ENCODE assay signal across 16 cellular contexts in genomic region chr11:75068993-75069392, GRCh38. TPM values are rescaled to one million over a fixed set of nuclear protein-coding genes. Genes with fewer than 3 reads are reported as not detected.
DNase-seq lines count a peak whose midpoint lies in the region; ATAC-seq, FAIRE-seq and TF ChIP-seq lines count a peak whose summit lies in the region.
"Had no signal": no experiment of that assay in that cellular context is flagged by ENCODE, and none has a peak within 500 bp of the region (broad histone marks: within the 10 kb centered on the region; RNA-seq: fewer than 3 reads in every experiment).

No MANE protein-coding gene starts in this region.

- H3K4me2 ChIP-seq in OCI-LY3 (ENCODE audit: low read length) (peak overlapping the region; percentile 51), K562 (ENCODE audit: insufficient read depth, low read length) (no peak overlapping the region)
- H3K4me2 ChIP-seq: BLaER1 had no signal

- H3K9ac ChIP-seq in OCI-LY3 (ENCODE audit: low read length) = peak overlapping the region; percentile 16; the same call in 1 of the 2 replicates
- no peak overlapping the region for H3K9ac ChIP-seq in K562 (ENCODE audit: insufficient read depth in 1 of 2, low read depth in 2 of 2, low read length in 2 of 2)
- H3K9ac ChIP-seq: BLaER1 had no signal

- H3K9me3 ChIP-seq in OCI-LY3 (ENCODE audit: insufficient read depth, low read length) (peaks cover 4% of the 10 kb centered on the region; the same call in 1 of the 2 replicates), K562 (replicated peaks; ENCODE audit: control insufficient read depth, insufficient read depth, low read depth, low read length) (no peaks in the 10 kb centered on the region), pancreas (no peaks in the 10 kb centered on the region)
- H3K9me3 ChIP-seq: BLaER1, Caco-2 had no signal

- POLR2A ChIA-PET in K562 (lab: Yijun Ruan, JAX) = no interaction called here

- in situ Hi-C loops in K562 (cut with MboI) (no loop called here), brain microvascular endothelial cell (cut with HindIII; ENCODE audit: low pct_ligation_motif_present, low sequenced_read_pairs) (no loop called here)

- CTCF ChIA-PET in K562 (lab: Yijun Ruan, JAX; ENCODE audit: low intra/inter-chr PET ratio) = no interaction called here

- H3K27ac ChIP-seq in OCI-LY3 (ENCODE audit: low read length) (peak overlapping the region; percentile 60), K562 (ENCODE audit: extremely low read depth, low read depth, low read length) (no peak overlapping the region), pancreas (no peak overlapping the region), brain microvascular endothelial cell (no peak overlapping the region)
- H3K27ac ChIP-seq: 22Rv1, BLaER1 had no signal

- H3K36me3 ChIP-seq in OCI-LY3 (replicated peaks; ENCODE audit: low read depth, low read length) = peaks cover 2% of the 10 kb centered on the region
- no peaks in the 10 kb centered on the region; the same call in 2 of the 3 replicates for H3K36me3 ChIP-seq in K562 (ENCODE audit: control insufficient read depth, insufficient read depth, low read length)
- H3K36me3 ChIP-seq in pancreas = no peaks in the 10 kb centered on the region
- H3K36me3 ChIP-seq in brain microvascular endothelial cell (replicated peaks) = no peaks in the 10 kb centered on the region
- H3K36me3 ChIP-seq: BLaER1 had no signal

- BruUV-seq in K562 (replicated peaks; lab: Mats Ljungman, UMichigan) = no TSS peak

- peak overlapping the region; percentile 75 for H2AFZ ChIP-seq in OCI-LY3 (ENCODE audit: low read depth, low read length)
- no peak overlapping the region for H2AFZ ChIP-seq in K562 (ENCODE audit: low read depth, low read length)

- H3K79me2 ChIP-seq in OCI-LY3 (ENCODE audit: low read length) = no peaks in the 10 kb centered on the region
- no peaks in the 10 kb centered on the region for H3K79me2 ChIP-seq in K562 (ENCODE audit: control insufficient read depth, insufficient read depth, low read length)

- ATAC-seq in K562 (no peak), pancreas (no peak), HG02610 (IDR thresholded peaks at IDR 0.05; ENCODE audit: unreplicated experiment) (no peak)

- H3K4me3 ChIP-seq in OCI-LY3 (ENCODE audit: low read length) (peak overlapping the region; percentile 26; the same call in 1 of the 2 replicates), K562 (no peak overlapping the region), pancreas (no peak overlapping the region), brain microvascular endothelial cell (ENCODE audit: low read depth, low read length) (no peak overlapping the region)
- H3K4me3 ChIP-seq: BLaER1 had no signal

- H3K27me3 ChIP-seq in OCI-LY3 (ENCODE audit: low read depth, low read length) (no peaks in the 10 kb centered on the region), K562 (ENCODE audit: control insufficient read depth in 2 of 2, insufficient read depth in 2 of 2, low read length in 2 of 2) (no peaks in the 10 kb centered on the region), pancreas (no peaks in the 10 kb centered on the region), brain microvascular endothelial cell (replicated peaks) (peaks cover 3% of the 10 kb centered on the region)
- H3K27me3 ChIP-seq: BLaER1 had no signal

- FAIRE-seq in A204.1 (lab: Jason Lieb, UNC) = peak; percentile 98
- no peak for FAIRE-seq in K562 (lab: Jason Lieb, UNC)
- FAIRE-seq in pancreas (lab: Jason Lieb, UNC) = peak; percentile 94

- H3K4me1 ChIP-seq in OCI-LY3 (ENCODE audit: low read length) (peaks cover 36% of the 10 kb centered on the region), K562 (replicated peaks in 1 of 2; ENCODE audit: control insufficient read depth in 2 of 2, insufficient read depth in 2 of 2, low read length in 2 of 2) (peaks cover 0 to 20% of the 10 kb centered on the region in 2 experiments; a peak in 3 of 5 replicates), pancreas (no peaks in the 10 kb centered on the region)
- H3K4me1 ChIP-seq: BLaER1, Caco-2 had no signal

- TF ChIP-seq EP300 in K562 (IDR thresholded peaks at IDR 0.05; ENCODE audit: low read length) = no peak

- intact Hi-C loops in K562 (cut with micrococcal nuclease) = no loop called here
- intact Hi-C loops in pancreas (cut with DNase I) = no loop called here

- no peak for TF ChIP-seq CTCF in OCI-LY3 (IDR thresholded peaks at IDR 0.05; ENCODE audit: low read depth, low read length)
- no peak for TF ChIP-seq CTCF in K562 (IDR thresholded peaks at IDR 0.05 in 2 of 3, conservative IDR thresholded peaks at IDR 0.05 in 1 of 3; ENCODE audit: insufficient read depth in 2 of 3, low read depth in 1 of 3, low read length in 3 of 3)
- TF ChIP-seq CTCF in pancreas (IDR thresholded peaks at IDR 0.05) = no peak
- TF ChIP-seq CTCF in brain microvascular endothelial cell (IDR thresholded peaks at IDR 0.05; ENCODE audit: low read depth, low read length, missing control alignments) = no peak

- TF ChIP-seq RAD21 in K562 (CRISPR knock-in tag; conservative IDR thresholded peaks at IDR 0.05 in 1 of 2, IDR thresholded peaks at IDR 0.05 in 1 of 2) = no peak

- DNase-seq in K562 (ENCODE audit: extremely low read depth in 1 of 4, low spot score in 3 of 4) (no peak), pancreas (no peak), epidermal melanocyte (ENCODE audit: insufficient read length, low spot score) (no peak), brain microvascular endothelial cell (no peak)
- DNase-seq: AML-193; Caco-2; CD8-positive, alpha-beta memory T cell; DND-41; GF-D8; HCEC 1CT had no signal

- H4K20me1 ChIP-seq in OCI-LY3 (ENCODE audit: insufficient read depth, low read length) = no peaks in the 10 kb centered on the region
- no peaks in the 10 kb centered on the region for H4K20me1 ChIP-seq in K562 (replicated peaks; ENCODE audit: control insufficient read depth, insufficient read depth, low read length)
- H4K20me1 ChIP-seq: BLaER1 had no signal

- TF ChIP-seq POLR2A in K562 (conservative IDR thresholded peaks at IDR 0.05) = no peak

- H3K9me1 ChIP-seq in K562 (ENCODE audit: control insufficient read depth, insufficient read depth, low read length) = no peaks in the 10 kb centered on the region

TF ChIP-seq in K562, 482 proteins besides CTCF, POLR2A, EP300 and RAD21:
- TF ChIP-seq, protein P1, sequence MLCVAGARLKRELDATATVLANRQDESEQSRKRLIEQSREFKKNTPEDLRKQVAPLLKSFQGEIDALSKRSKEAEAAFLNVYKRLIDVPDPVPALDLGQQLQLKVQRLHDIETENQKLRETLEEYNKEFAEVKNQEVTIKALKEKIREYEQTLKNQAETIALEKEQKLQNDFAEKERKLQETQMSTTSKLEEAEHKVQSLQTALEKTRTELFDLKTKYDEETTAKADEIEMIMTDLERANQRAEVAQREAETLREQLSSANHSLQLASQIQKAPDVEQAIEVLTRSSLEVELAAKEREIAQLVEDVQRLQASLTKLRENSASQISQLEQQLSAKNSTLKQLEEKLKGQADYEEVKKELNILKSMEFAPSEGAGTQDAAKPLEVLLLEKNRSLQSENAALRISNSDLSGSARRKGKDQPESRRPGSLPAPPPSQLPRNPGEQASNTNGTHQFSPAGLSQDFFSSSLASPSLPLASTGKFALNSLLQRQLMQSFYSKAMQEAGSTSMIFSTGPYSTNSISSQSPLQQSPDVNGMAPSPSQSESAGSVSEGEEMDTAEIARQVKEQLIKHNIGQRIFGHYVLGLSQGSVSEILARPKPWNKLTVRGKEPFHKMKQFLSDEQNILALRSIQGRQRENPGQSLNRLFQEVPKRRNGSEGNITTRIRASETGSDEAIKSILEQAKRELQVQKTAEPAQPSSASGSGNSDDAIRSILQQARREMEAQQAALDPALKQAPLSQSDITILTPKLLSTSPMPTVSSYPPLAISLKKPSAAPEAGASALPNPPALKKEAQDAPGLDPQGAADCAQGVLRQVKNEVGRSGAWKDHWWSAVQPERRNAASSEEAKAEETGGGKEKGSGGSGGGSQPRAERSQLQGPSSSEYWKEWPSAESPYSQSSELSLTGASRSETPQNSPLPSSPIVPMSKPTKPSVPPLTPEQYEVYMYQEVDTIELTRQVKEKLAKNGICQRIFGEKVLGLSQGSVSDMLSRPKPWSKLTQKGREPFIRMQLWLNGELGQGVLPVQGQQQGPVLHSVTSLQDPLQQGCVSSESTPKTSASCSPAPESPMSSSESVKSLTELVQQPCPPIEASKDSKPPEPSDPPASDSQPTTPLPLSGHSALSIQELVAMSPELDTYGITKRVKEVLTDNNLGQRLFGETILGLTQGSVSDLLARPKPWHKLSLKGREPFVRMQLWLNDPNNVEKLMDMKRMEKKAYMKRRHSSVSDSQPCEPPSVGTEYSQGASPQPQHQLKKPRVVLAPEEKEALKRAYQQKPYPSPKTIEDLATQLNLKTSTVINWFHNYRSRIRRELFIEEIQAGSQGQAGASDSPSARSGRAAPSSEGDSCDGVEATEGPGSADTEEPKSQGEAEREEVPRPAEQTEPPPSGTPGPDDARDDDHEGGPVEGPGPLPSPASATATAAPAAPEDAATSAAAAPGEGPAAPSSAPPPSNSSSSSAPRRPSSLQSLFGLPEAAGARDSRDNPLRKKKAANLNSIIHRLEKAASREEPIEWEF (CRISPR knock-in tag; IDR thresholded peaks at IDR 0.05) = peak; percentile 80; the same call in 1 of the 2 replicates
- no peak for TF ChIP-seq ERF (CRISPR knock-in tag; IDR thresholded peaks at IDR 0.05)

RNA-seq across cellular contexts. Expression of gene OR2AT4, which starts 27.7 kb away (rescaled TPM):
- 10.3 and 25.0 TPM in 2 replicates for total RNA-seq in K562 (2011; cell fraction: chromatin; rRNA removed; ENCODE audit: low replicate concordance)
- total RNA-seq in K562 (2011; cell fraction: nucleolus; rRNA removed) = 3.0 and 4.3 TPM in 2 replicates
- 25.1 and 45.6 TPM in 2 replicates for total RNA-seq in K562 (2011; cell fraction: nucleoplasm; rRNA removed)
- total RNA-seq in K562 (2014; rRNA removed) (0.86 and 0.90 TPM in 2 replicates), K562 (2014; rRNA removed; fragmentation: Illumina TruSeq; extraction: Trizol) (2.3 and 2.8 TPM in 2 replicates), K562 (2015; rRNA removed; fragmentation: Illumina TruSeq; extraction: Trizol) (2.2 and 2.4 TPM in 2 replicates), K562 (2021) (1.6 and 2.3 TPM in 2 replicates), pancreas (not detected)
- polyA plus RNA-seq in K562 (2011; rRNA removed) (1.8 and 1.9 TPM in 2 replicates), K562 (2014; fragmentation: Illumina TruSeq; extraction: Trizol) (3.0 and 3.1 TPM in 2 replicates), K562 (2014; fragmentation: Nextera tagmentation; extraction: Ambion mirVana) (1 to 10 TPM; 1.7 to 2.0 TPM), K562 (2014; rRNA removed) (1.5 and 1.9 TPM in 2 replicates), pancreas (under 1 TPM in 1 of 2 donors, not detected in 1; under 0.01 TPM)
- 1.7 and 3.0 TPM in 2 replicates for polyA plus RNA-seq in K562 (2011; cell fraction: cytosol; rRNA removed)
- 4.8 and 11.5 TPM in 2 replicates for polyA plus RNA-seq in K562 (2011; cell fraction: nucleus; rRNA removed)
- 2.0 and 2.5 TPM in 2 replicates for polyA plus RNA-seq in K562 (2012)
- polyA minus RNA-seq in K562 (2011; rRNA and poly(A)+ RNA removed) = 4.9 and 9.8 TPM in 2 replicates
- polyA minus RNA-seq in K562 (2011; cell fraction: cytosol; rRNA and poly(A)+ RNA removed) = 0.36 and 1.5 TPM in 2 replicates
- 3.2 and 5.7 TPM in 2 replicates for polyA minus RNA-seq in K562 (2011; cell fraction: nucleus; rRNA and poly(A)+ RNA removed)
- total RNA-seq: Caco-2; CD8-positive, alpha-beta memory T cell; H4 had no signal
- polyA plus RNA-seq: CD8-positive, alpha-beta memory T cell had no signal
